Comparison of ENCODE assay signal across 8 cellular contexts in genomic region chr9:114385412-114386181, GRCh38. TPM values are rescaled to one million over a fixed set of nuclear protein-coding genes. Genes with fewer than 3 reads are reported as not detected.
DNase-seq lines count a peak whose midpoint lies in the region; ATAC-seq and TF ChIP-seq lines count a peak whose summit lies in the region.

No MANE protein-coding gene starts in this region.

- H3K27me3 Mint-ChIP-seq in activated naive CD4-positive, alpha-beta T cell treated with anti-CD3 and anti-CD28 coated beads, Interleukin-2, amount 10 ng/mL, durations not matched to agents 7 days and 5 days = no peaks in the 10 kb centered on the region

- no peaks in the 10 kb centered on the region for H3K9me3 ChIP-seq in heart right ventricle
- H3K9me3 ChIP-seq in gastrocnemius medialis = no peaks in the 10 kb centered on the region

- DNase-seq in SK-MEL-5 (ENCODE audit: low read depth, low spot score) (peak; percentile 89), heart right ventricle (peak; percentile 48 to 68), gastrocnemius medialis (peak; percentile 67 to 76), HuH-7 (ENCODE audit: low spot score) (no peak), SHP77 (lab: John Stamatoyannopoulos, UW) (no peak)
- peak; percentile 94 for DNase-seq in activated naive CD4-positive, alpha-beta T cell treated with anti-CD3 and anti-CD28 coated beads, Interleukin-2, amount 10 ng/mL, durations not matched to agents 7 days and 5 days

- TF ChIP-seq POLR2A in gastrocnemius medialis (IDR thresholded peaks at IDR 0.05) = peak; percentile 41 to 67

- peak overlapping the region in 7 of 10 donors; percentile 23 to 71 (median 67) for H3K4me3 ChIP-seq in heart right ventricle
- peak overlapping the region in 3 of 4 donors; percentile 53 to 59 (median 58) for H3K4me3 ChIP-seq in gastrocnemius medialis

- no peaks in the 10 kb centered on the region for H3K9me3 Mint-ChIP-seq in activated naive CD4-positive, alpha-beta T cell treated with anti-CD3 and anti-CD28 coated beads, Interleukin-2, amount 10 ng/mL, durations not matched to agents 7 days and 5 days

- H3K4me3 Mint-ChIP-seq in activated naive CD4-positive, alpha-beta T cell treated with anti-CD3 and anti-CD28 coated beads, Interleukin-2, amount 10 ng/mL, durations not matched to agents 7 days and 5 days = peak overlapping the region; percentile 100

- H3K4me1 ChIP-seq in heart right ventricle (peaks cover 17 to 93% (median 80%) of the 10 kb centered on the region in 9 donors), gastrocnemius medialis (peaks cover 28 to 29% of the 10 kb centered on the region in 2 donors)

- no peaks in the 10 kb centered on the region for H3K27me3 ChIP-seq in heart right ventricle
- no peaks in the 10 kb centered on the region for H3K27me3 ChIP-seq in gastrocnemius medialis

- TF ChIP-seq CTCF in heart right ventricle (IDR thresholded peaks at IDR 0.05) (no peak), gastrocnemius medialis (IDR thresholded peaks at IDR 0.05 in 4 of 5, conservative IDR thresholded peaks at IDR 0.05 in 1 of 5) (no peak)

- peaks cover 0 to 17% (median 0%) of the 10 kb centered on the region in 9 donors for H3K36me3 ChIP-seq in heart right ventricle
- H3K36me3 ChIP-seq in gastrocnemius medialis = no peaks in the 10 kb centered on the region

- ATAC-seq in GM18868 (IDR thresholded peaks at IDR 0.05; ENCODE audit: unreplicated experiment) (peak; percentile 87), HG03103 (IDR thresholded peaks at IDR 0.05; ENCODE audit: low read depth, unreplicated experiment) (peak; percentile 78), heart right ventricle (peak in 7 of 8 donors; percentile 7 to 61 (median 25)), gastrocnemius medialis (peak; percentile 58 to 68)

- H3K27ac Mint-ChIP-seq in activated naive CD4-positive, alpha-beta T cell treated with anti-CD3 and anti-CD28 coated beads, Interleukin-2, amount 10 ng/mL, durations not matched to agents 7 days and 5 days = peak overlapping the region; percentile 100

- intact Hi-C loops in heart right ventricle (cut with DNase I) (loop anchor here in 2 of 10 donors (5.0 to 10.0 kb wide), 2 partner anchors 48 to 199 kb away; partner anchors contain the start of gene ATP6V1G1 (in 1 of the 2)), gastrocnemius medialis (cut with DNase I; ENCODE audit: low total_unique reads) (no loop called here)

- in situ Hi-C loops in SK-MEL-5 (cut with HindIII; ENCODE audit: low pct_unique_long_range_greater_than_20kb, low sequenced_read_pairs) (no loop called here), gastrocnemius medialis (cut with MboI; ENCODE audit: low sequenced_read_pairs in 4 of 4) (no loop called here)

- H3K36me3 Mint-ChIP-seq in activated naive CD4-positive, alpha-beta T cell treated with anti-CD3 and anti-CD28 coated beads, Interleukin-2, amount 10 ng/mL, durations not matched to agents 7 days and 5 days = peaks cover 87% of the 10 kb centered on the region

- peak overlapping the region; percentile 3 to 96 (median 87) for H3K27ac ChIP-seq in heart right ventricle
- H3K27ac ChIP-seq in gastrocnemius medialis = peak overlapping the region; percentile 74 to 81 (median 78)

- WGBS in heart right ventricle, 2 donors = 68 to 81% methylated on average over 11 of the region's 11 CpGs

- CTCF ChIA-PET in activated naive CD4-positive, alpha-beta T cell treated with anti-CD3 and anti-CD28 coated beads, Interleukin-2, amount 10 ng/mL, durations not matched to agents 7 days and 5 days (lab: Charles Lee) = interaction anchor here (0.7 to 6.8 kb wide), 16 partner anchors 9 to 268 kb away, joined by 3 to 65 read pairs (median 4); no protein-coding TSS in a partner anchor

- H3K4me1 Mint-ChIP-seq in activated naive CD4-positive, alpha-beta T cell treated with anti-CD3 and anti-CD28 coated beads, Interleukin-2, amount 10 ng/mL, durations not matched to agents 7 days and 5 days = peaks cover 64% of the 10 kb centered on the region

RNA-seq across cellular contexts. Expression of gene AKNA, which starts 2.2 kb away (rescaled TPM):
- total RNA-seq in SK-MEL-5 (2014; rRNA removed; shearing (Covaris generic)) = 5.5 and 6.0 TPM in 2 replicates
- polyA plus RNA-seq in SK-MEL-5 (2015; cell fraction: cytosol; rRNA removed) = 24.1 and 27.8 TPM in 2 replicates
- 22.0 and 33.7 TPM in 2 replicates for polyA plus RNA-seq in SK-MEL-5 (2015; cell fraction: nucleus; rRNA removed)
- total RNA-seq in heart right ventricle = 10 to 100 TPM in 1 of 10 donors, 1 to 10 TPM in 9; 2.7 to 20.5 (median 4.6) TPM
- polyA plus RNA-seq in heart right ventricle = 1 to 10 TPM; 3.7 to 7.1 TPM
- 1 to 10 TPM; 2.8 to 5.7 (median 3.8) TPM for total RNA-seq in gastrocnemius medialis

RNA-seq across cellular contexts. Expression of gene ORM2, which starts 55.9 kb away (rescaled TPM):
- total RNA-seq in SK-MEL-5 (2014; rRNA removed; shearing (Covaris generic)) = not detected in 2 replicates
- polyA plus RNA-seq in SK-MEL-5 (2015; cell fraction: cytosol; rRNA removed) = not detected in 2 replicates
- not detected in 2 replicates for polyA plus RNA-seq in SK-MEL-5 (2015; cell fraction: nucleus; rRNA removed)
- not detected for total RNA-seq in heart right ventricle
- under 1 TPM in 1 of 2 donors, not detected in 1; 0.44 TPM for polyA plus RNA-seq in heart right ventricle
- total RNA-seq in gastrocnemius medialis = 10 to 100 TPM in 1 of 4 donors, 1 to 10 TPM in 1, not detected in 2; 6.3 to 15.6 TPM

Comparison
In these comparisons a context has a peak if more than half of its experiments do, and no peak if none do; other contexts are left out.
1. ATAC-seq: peak in every context shown above with its lines; median percentile 87 in GM18868; 78 in HG03103; 63 in gastrocnemius medialis; 25 in heart right ventricle.
2. DNase-seq: peak in SK-MEL-5 (single experiment), activated naive CD4-positive, alpha-beta T cell treated with anti-CD3 and anti-CD28 coated beads, Interleukin-2, amount 10 ng/mL, durations not matched to agents 7 days and 5 days (single experiment), heart right ventricle (2 of 2) and gastrocnemius medialis (2 of 2); none in HuH-7 (single experiment) and SHP77 (0 of 2).